Comparison of ENCODE assay signal across 14 cellular contexts in genomic region chr19:46481947-46482346, GRCh38. TPM values are rescaled to one million over a fixed set of nuclear protein-coding genes. Genes with fewer than 3 reads are reported as not detected.
A peak's percentile ranks its signal among the peaks of the same experiment; 100 is the strongest.
DNase-seq lines count a peak whose midpoint lies in the region; ATAC-seq, FAIRE-seq and TF ChIP-seq lines count a peak whose summit lies in the region.
"Had no signal": no experiment of that assay in that cellular context is flagged by ENCODE, and none has a peak within 500 bp of the region (broad histone marks: within the 10 kb centered on the region; RNA-seq: fewer than 3 reads in every experiment).

No MANE protein-coding gene starts in this region.

- H3K36me3 ChIP-seq in astrocyte (ENCODE audit: insufficient read depth, low read length), result no peaks in the 10 kb centered on the region
- H3K36me3 ChIP-seq in gastroesophageal sphincter, result no peaks in the 10 kb centered on the region
- H3K36me3 ChIP-seq in prostate gland, result no peaks in the 10 kb centered on the region
- no peaks in the 10 kb centered on the region for H3K36me3 ChIP-seq in uterus

- no peaks in the 10 kb centered on the region for H4K20me1 ChIP-seq in astrocyte (ENCODE audit: insufficient read depth, low read length)

- TF ChIP-seq POLR2A in gastroesophageal sphincter (IDR thresholded peaks at IDR 0.05), result no peak
- TF ChIP-seq POLR2A in prostate gland (IDR thresholded peaks at IDR 0.05), result no peak
- TF ChIP-seq POLR2A in uterus (IDR thresholded peaks at IDR 0.05), result no peak

- peaks cover 3% of the 10 kb centered on the region for H3K27me3 Mint-ChIP-seq in astrocyte (ENCODE audit: low read depth, unreplicated experiment)
- H3K27me3 Mint-ChIP-seq in naive thymus-derived CD8-positive, alpha-beta T cell, result peaks cover 18 to 61% (median 51%) of the 10 kb centered on the region in 5 donors

- H2AFZ ChIP-seq in astrocyte (ENCODE audit: low read depth, low read length), result no peak overlapping the region

- no peak for TF ChIP-seq CTCF in astrocyte (IDR thresholded peaks at IDR 0.05; ENCODE audit: insufficient read depth, low read depth, low read length)
- no peak for TF ChIP-seq CTCF in gastroesophageal sphincter (IDR thresholded peaks at IDR 0.05)
- TF ChIP-seq CTCF in prostate gland (IDR thresholded peaks at IDR 0.05), result no peak
- TF ChIP-seq CTCF in uterus (IDR thresholded peaks at IDR 0.05), result no peak

- peak overlapping the region; percentile 8 for H3K4me3 Mint-ChIP-seq in astrocyte (ENCODE audit: unreplicated experiment)
- no peak overlapping the region for H3K4me3 Mint-ChIP-seq in naive thymus-derived CD8-positive, alpha-beta T cell
- H3K4me3 Mint-ChIP-seq: activated CD4-positive, alpha-beta memory T cell treated with anti-CD3 and anti-CD28 coated beads for 36 hours; memory B cell had no signal

- 25 to 42% methylated on average over 4 to 5 of the region's 5 CpGs for WGBS in gastroesophageal sphincter (ENCODE audit: low coverage in 1 of 2), 2 donors
- whole genome bisulfite sequencing in prostate gland, result 46% methylated on average over 5 of the region's 5 CpGs

- peaks cover 32% of the 10 kb centered on the region for H3K4me1 Mint-ChIP-seq in astrocyte (ENCODE audit: low read depth, unreplicated experiment)
- peaks cover 0 to 3% (median 2%) of the 10 kb centered on the region in 4 donors for H3K4me1 Mint-ChIP-seq in naive thymus-derived CD8-positive, alpha-beta T cell
- H3K4me1 Mint-ChIP-seq: memory B cell had no signal

- H3K9ac ChIP-seq in astrocyte (ENCODE audit: low read length), result no peak overlapping the region
- H3K9ac ChIP-seq: KMS-11 had no signal

- DNase-seq in astrocyte (ENCODE audit: low read depth), result peak; percentile 60
- DNase-seq in prostate gland (ENCODE audit: low spot score), result no peak
- peak; percentile 62 to 64 for DNase-seq in uterus
- DNase-seq in DMS 273 treated with DMSO at 0.1 percent for 48 hours (lab: John Stamatoyannopoulos, UW), result no peak
- no peak for DNase-seq in T-helper 1 cell
- no peak for DNase-seq in naive thymus-derived CD8-positive, alpha-beta T cell
- DNase-seq: activated CD4-positive, alpha-beta memory T cell treated with anti-CD3 and anti-CD28 coated beads for 36 hours; COR-L47; GOT3; NCI-H1930 had no signal

- no peak overlapping the region for H3K4me2 ChIP-seq in astrocyte (ENCODE audit: low read length)
- H3K4me2 ChIP-seq: KMS-11 had no signal

- H3K27ac ChIP-seq in astrocyte (ENCODE audit: low read depth, low read length) (no peak overlapping the region), gastroesophageal sphincter (peak overlapping the region in 2 of 4 donors; percentile 72 to 76), prostate gland (peak overlapping the region; percentile 12 to 59), uterus (peak overlapping the region; percentile 74 to 90)
- H3K27ac ChIP-seq: KMS-11 had no signal

- TF ChIP-seq EP300 in gastroesophageal sphincter (IDR thresholded peaks at IDR 0.05), result no peak

- ATAC-seq in gastroesophageal sphincter, result peak; percentile 40
- no peak for ATAC-seq in naive thymus-derived CD8-positive, alpha-beta T cell

- intact Hi-C loops in prostate gland (cut with DNase I) (no loop called here), uterus (cut with DNase I; ENCODE audit: low total_unique reads) (no loop called here)

- peak overlapping the region; percentile 98 for H3K27ac Mint-ChIP-seq in astrocyte (ENCODE audit: unreplicated experiment)
- H3K27ac Mint-ChIP-seq in naive thymus-derived CD8-positive, alpha-beta T cell, result no peak overlapping the region
- H3K27ac Mint-ChIP-seq: activated CD4-positive, alpha-beta memory T cell treated with anti-CD3 and anti-CD28 coated beads for 36 hours; memory B cell had no signal

- H3K27me3 ChIP-seq in astrocyte (ENCODE audit: insufficient read depth, low read length) (no peaks in the 10 kb centered on the region), gastroesophageal sphincter (peaks cover 24% of the 10 kb centered on the region), prostate gland (replicated peaks; ENCODE audit: insufficient read depth) (no peaks in the 10 kb centered on the region), uterus (no peaks in the 10 kb centered on the region)

- H3K36me3 Mint-ChIP-seq in astrocyte (ENCODE audit: low read depth, unreplicated experiment), result no peaks in the 10 kb centered on the region
- H3K36me3 Mint-ChIP-seq in naive thymus-derived CD8-positive, alpha-beta T cell, result no peaks in the 10 kb centered on the region
- H3K36me3 Mint-ChIP-seq: activated CD4-positive, alpha-beta memory T cell treated with anti-CD3 and anti-CD28 coated beads for 36 hours; memory B cell had no signal

- no peaks in the 10 kb centered on the region for H3K79me2 ChIP-seq in astrocyte (ENCODE audit: insufficient read depth, low read length)

- FAIRE-seq in astrocyte (lab: Jason Lieb, UNC), result no peak
- FAIRE-seq: endothelial cell of umbilical vein had no signal

- POLR2A ChIA-PET in naive thymus-derived CD8-positive, alpha-beta T cell (lab: Charles Lee), result no interaction called here

- H3K9me3 Mint-ChIP-seq in astrocyte (ENCODE audit: unreplicated experiment), result no peaks in the 10 kb centered on the region
- H3K9me3 Mint-ChIP-seq in naive thymus-derived CD8-positive, alpha-beta T cell, result no peaks in the 10 kb centered on the region
- H3K9me3 Mint-ChIP-seq: activated CD4-positive, alpha-beta memory T cell treated with anti-CD3 and anti-CD28 coated beads for 36 hours; memory B cell had no signal

- H3K9me3 ChIP-seq in astrocyte (ENCODE audit: insufficient read depth, low read depth, low read length) (no peaks in the 10 kb centered on the region), gastroesophageal sphincter (no peaks in the 10 kb centered on the region), prostate gland (no peaks in the 10 kb centered on the region), uterus (no peaks in the 10 kb centered on the region)

- H3K4me3 ChIP-seq in astrocyte (ENCODE audit: insufficient read depth, low read depth, low read length) (no peak overlapping the region), gastroesophageal sphincter (no peak overlapping the region), prostate gland (no peak overlapping the region), uterus (peak overlapping the region in 1 of 2 donors; percentile 2)

- H3K4me1 ChIP-seq in astrocyte (ENCODE audit: insufficient read depth, low read length), result peaks cover 17% of the 10 kb centered on the region
- H3K4me1 ChIP-seq in gastroesophageal sphincter, result peaks cover 0 to 19% (median 0%) of the 10 kb centered on the region in 3 donors
- no peaks in the 10 kb centered on the region for H3K4me1 ChIP-seq in prostate gland (replicated peaks)
- H3K4me1 ChIP-seq in uterus, result no peaks in the 10 kb centered on the region

RNA-seq across cellular contexts. Expression of gene PNMA8A, which starts 10.6 kb away (rescaled TPM):
- total RNA-seq in astrocyte (12.1 and 12.7 TPM in 2 replicates), gastroesophageal sphincter (1 to 10 TPM; 1.6 to 5.4 (median 4.0) TPM), prostate gland (10 to 100 TPM; 17.0 to 26.5 TPM), uterus (10 to 100 TPM in 3 of 4 donors, 1 to 10 TPM in 1; 8.7 to 69.7 (median 16.1) TPM)
- total RNA-seq in naive thymus-derived CD8-positive, alpha-beta T cell, result 1 to 10 TPM; 3.0 to 3.5 TPM
- polyA plus RNA-seq in naive thymus-derived CD8-positive, alpha-beta T cell, result not detected

RNA-seq across cellular contexts. Expression of gene PNMA8B, which starts 13.7 kb away (rescaled TPM):
- total RNA-seq in astrocyte, result 1.7 and 1.9 TPM in 2 replicates
- 1 to 10 TPM; 1.2 to 3.4 (median 1.6) TPM for total RNA-seq in gastroesophageal sphincter
- 1 to 10 TPM in 1 of 2 donors, under 1 TPM in 1; 0.96 to 3.1 TPM for total RNA-seq in prostate gland
- 1 to 10 TPM in 3 of 4 donors, not detected in 1; 2.2 to 7.9 (median 3.1) TPM for total RNA-seq in uterus
- 1 to 10 TPM; 1.2 to 1.6 TPM for total RNA-seq in naive thymus-derived CD8-positive, alpha-beta T cell
- under 1 TPM in 2 of 3 donors, not detected in 1; 0.20 to 0.91 TPM for polyA plus RNA-seq in naive thymus-derived CD8-positive, alpha-beta T cell
- polyA plus RNA-seq: endothelial cell of umbilical vein had no signal

RNA-seq across cellular contexts. Expression of gene PNMA8C, which starts 53.2 kb away (rescaled TPM):
- 0.55 and 0.98 TPM in 2 replicates for total RNA-seq in astrocyte
- under 1 TPM in 3 of 4 donors, not detected in 1; 0.12 to 0.39 (median 0.27) TPM for total RNA-seq in gastroesophageal sphincter
- total RNA-seq in prostate gland, result 1 to 10 TPM in 1 of 2 donors, not detected in 1; 1.6 TPM
- 1 to 10 TPM in 1 of 4 donors, under 1 TPM in 2, not detected in 1; under 0.01 to 3.7 (median 0.73) TPM for total RNA-seq in uterus
- total RNA-seq in naive thymus-derived CD8-positive, alpha-beta T cell, result not detected
- polyA plus RNA-seq in naive thymus-derived CD8-positive, alpha-beta T cell, result not detected
- total RNA-seq: activated CD4-positive, alpha-beta memory T cell treated with anti-CD3 and anti-CD28 coated beads for 36 hours; endothelial cell of umbilical vein had no signal
- polyA plus RNA-seq: endothelial cell of umbilical vein had no signal

Comparison
In these comparisons a context has a peak if more than half of its experiments do, and no peak if none do; other contexts are left out.
1. DNase-seq: peak in astrocyte (single experiment) and uterus (2 of 2); none in prostate gland (single experiment), DMS 273 treated with DMSO at 0.1 percent for 48 hours (single experiment), T-helper 1 cell (0 of 5) and naive thymus-derived CD8-positive, alpha-beta T cell (0 of 10).